In the genomic region with DNA sequence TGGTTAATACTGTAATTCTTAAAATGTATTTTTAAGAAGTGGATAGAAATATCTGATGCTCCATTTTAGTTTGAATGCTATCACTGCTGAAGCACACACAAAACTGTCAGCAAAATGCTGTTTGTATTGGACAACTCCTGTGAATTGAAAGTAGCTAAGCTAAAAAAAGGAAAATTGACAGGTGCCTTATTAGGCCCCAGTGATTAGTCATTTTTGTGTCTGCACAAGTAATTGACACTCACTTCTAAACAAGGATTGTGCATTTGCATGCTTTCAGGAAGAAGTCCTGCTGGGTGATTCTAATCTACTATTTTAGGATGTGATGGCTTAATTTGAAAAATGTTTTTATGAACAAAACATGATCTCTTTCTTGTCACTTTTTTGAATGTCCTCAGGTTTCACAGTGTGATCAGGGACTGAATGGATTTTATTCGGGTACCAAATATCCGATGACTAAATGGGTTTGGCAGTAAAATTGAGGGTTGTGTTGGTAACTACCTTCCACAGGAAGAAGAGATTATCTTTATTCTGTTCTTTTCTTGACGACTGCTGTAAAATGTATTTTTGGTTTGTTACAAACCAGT, we compare ENCODE assay signal across 15 cellular contexts. TPM values are rescaled to one million over a fixed set of nuclear protein-coding genes. Genes with fewer than 3 reads are reported as not detected.
DNase-seq lines count a peak whose midpoint lies in the region; ATAC-seq and TF ChIP-seq lines count a peak whose summit lies in the region.
"Had no signal": no experiment of that assay in that cellular context is flagged by ENCODE, and none has a peak within 500 bp of the region (broad histone marks: within the 10 kb centered on the region; RNA-seq: fewer than 3 reads in every experiment).

No MANE protein-coding gene starts in this region.

- peak overlapping the region; percentile 8; the same call in 1 of the 2 replicates for H2AFZ ChIP-seq in SK-N-SH (ENCODE audit: low read depth)

- H3K4me1 ChIP-seq in SK-N-SH (ENCODE audit: control insufficient read depth in 1 of 2, insufficient read depth in 2 of 2, low read depth in 1 of 2, low read length in 1 of 2): peaks cover 0 to 10% of the 10 kb centered on the region in 2 experiments; a peak in 1 of 4 replicates
- H3K4me1 ChIP-seq: adrenal gland had no signal

- no peak for ATAC-seq in SK-N-SH treated with all-trans-retinoic acid at 6 μM for 48 hours
- peak; percentile 42 for ATAC-seq in HG02623 (IDR thresholded peaks at IDR 0.05; ENCODE audit: unreplicated experiment)
- no peak for ATAC-seq in HG03135 (IDR thresholded peaks at IDR 0.05; ENCODE audit: unreplicated experiment)
- no peak for ATAC-seq in activated CD8-positive, alpha-beta T cell treated with anti-CD3 and anti-CD28 coated beads for 36 hours
- ATAC-seq: K562 had no signal

- no peak overlapping the region for H3K4me2 ChIP-seq in SK-N-SH

- H3K27me3 Mint-ChIP-seq in activated CD8-positive, alpha-beta T cell treated with anti-CD3 and anti-CD28 coated beads for 36 hours: no peaks in the 10 kb centered on the region
- H3K27me3 Mint-ChIP-seq: type B pancreatic cell had no signal

- no peaks in the 10 kb centered on the region for H3K4me1 Mint-ChIP-seq in activated CD8-positive, alpha-beta T cell treated with anti-CD3 and anti-CD28 coated beads for 36 hours (ENCODE audit: low read depth)

- intact Hi-C loops in activated CD8-positive, alpha-beta T cell treated with anti-CD3 and anti-CD28 coated beads for 36 hours (cut with micrococcal nuclease): no loop called here

- no peak for TF ChIP-seq EP300 in SK-N-SH (IDR thresholded peaks at IDR 0.05; ENCODE audit: borderline replicate concordance in 1 of 2, low read depth in 1 of 2, low read length in 1 of 2)

- no peak for DNase-seq in SK-N-SH
- peak; percentile 7 for DNase-seq in NAMALWA (ENCODE audit: low spot score)
- no peak for DNase-seq in SKM-1 treated with dmso at 0.1 percent for 144 hours (lab: John Stamatoyannopoulos, UW; ENCODE audit: unreplicated experiment)
- no peak for DNase-seq in NCI-H510A (lab: John Stamatoyannopoulos, UW)
- no peak for DNase-seq in activated CD8-positive, alpha-beta T cell treated with anti-CD3 and anti-CD28 coated beads for 36 hours
- DNase-seq: adrenal gland, cortex of kidney, NCI-H2029 had no signal

- no peak overlapping the region for H3K4me3 ChIP-seq in SK-N-SH (ENCODE audit: low read depth in 2 of 2, low read length in 1 of 2)
- H3K4me3 ChIP-seq: adrenal gland, K562, lung had no signal

- POLR2A ChIA-PET in SK-N-SH (lab: Yijun Ruan, JAX): no interaction called here
- POLR2A ChIA-PET in activated CD8-positive, alpha-beta T cell treated with anti-CD3 and anti-CD28 coated beads for 36 hours (lab: Charles Lee): no interaction called here

- H3K79me2 ChIP-seq in SK-N-SH (ENCODE audit: insufficient read depth): no peaks in the 10 kb centered on the region

- no peaks in the 10 kb centered on the region for H3K9me3 ChIP-seq in SK-N-SH
- H3K9me3 ChIP-seq: adrenal gland had no signal

- no peak overlapping the region for H3K9ac ChIP-seq in SK-N-SH

- H3K9me2 ChIP-seq in SK-N-SH: no peaks in the 10 kb centered on the region

- WGBS in SK-N-SH (ENCODE audit: low lambda C conversion rate): 78% methylated on average over 3 of the region's 3 CpGs

- H4K20me1 ChIP-seq in SK-N-SH (ENCODE audit: insufficient read depth): no peaks in the 10 kb centered on the region

- TF ChIP-seq CTCF in SK-N-SH (IDR thresholded peaks at IDR 0.05): no peak
- TF ChIP-seq CTCF in activated CD8-positive, alpha-beta T cell treated with anti-CD3 and anti-CD28 coated beads for 36 hours (IDR thresholded peaks at IDR 0.05): no peak

- no peaks in the 10 kb centered on the region for H3F3A ChIP-seq in SK-N-SH (replicated peaks; ENCODE audit: insufficient read depth)

- H3K27ac Mint-ChIP-seq in activated CD8-positive, alpha-beta T cell treated with anti-CD3 and anti-CD28 coated beads for 36 hours: no peak overlapping the region
- H3K27ac Mint-ChIP-seq: type B pancreatic cell had no signal

- H3K27me3 ChIP-seq in SK-N-SH (ENCODE audit: insufficient read depth): no peaks in the 10 kb centered on the region
- H3K27me3 ChIP-seq: adrenal gland had no signal

- H3K27ac ChIP-seq in SK-N-SH (ENCODE audit: low read depth in 2 of 2, low read length in 1 of 2): no peak overlapping the region
- H3K27ac ChIP-seq: adrenal gland, VCaP had no signal

- CTCF ChIA-PET in SK-N-SH (lab: Yijun Ruan, JAX): no interaction called here
- CTCF ChIA-PET in activated CD8-positive, alpha-beta T cell treated with anti-CD3 and anti-CD28 coated beads for 36 hours (lab: Charles Lee): no interaction called here

- no peak overlapping the region for H3K4me3 Mint-ChIP-seq in activated CD8-positive, alpha-beta T cell treated with anti-CD3 and anti-CD28 coated beads for 36 hours
- H3K4me3 Mint-ChIP-seq: type B pancreatic cell had no signal

- no peaks in the 10 kb centered on the region for H3K36me3 Mint-ChIP-seq in activated CD8-positive, alpha-beta T cell treated with anti-CD3 and anti-CD28 coated beads for 36 hours (ENCODE audit: low read depth)
- H3K36me3 Mint-ChIP-seq: type B pancreatic cell had no signal

- TF ChIP-seq RAD21 in SK-N-SH (IDR thresholded peaks at IDR 0.05; ENCODE audit: low read length): no peak

- no peaks in the 10 kb centered on the region for H3K9me3 Mint-ChIP-seq in activated CD8-positive, alpha-beta T cell treated with anti-CD3 and anti-CD28 coated beads for 36 hours
- H3K9me3 Mint-ChIP-seq: type B pancreatic cell had no signal

- H3K36me3 ChIP-seq in SK-N-SH (replicated peaks in 1 of 2; ENCODE audit: control insufficient read depth in 1 of 2, insufficient read depth in 2 of 2, low read length in 1 of 2): no peaks in the 10 kb centered on the region
- H3K36me3 ChIP-seq: adrenal gland had no signal

TF ChIP-seq in SK-N-SH, 30 proteins besides CTCF, POLR2A, EP300 and RAD21:
- TF ChIP-seq RFX5 (IDR thresholded peaks at IDR 0.05; ENCODE audit: low read length) (no peak), MEF2A (IDR thresholded peaks at IDR 0.05; ENCODE audit: borderline replicate concordance, low read depth) (no peak), RXRA (IDR thresholded peaks at IDR 0.05; ENCODE audit: borderline replicate concordance, low read depth) (no peak), JUND (IDR thresholded peaks at IDR 0.05) (no peak), ELF1 (IDR thresholded peaks at IDR 0.05) (no peak), MXI1 (IDR thresholded peaks at IDR 0.05; ENCODE audit: low read depth, low read length) (no peak), NRF1 (IDR thresholded peaks at IDR 0.05; ENCODE audit: low read depth, low read length) (no peak)

TF ChIP-seq in SK-N-SH treated with all-trans-retinoic acid at 6 μM for 48 hours, 23 proteins besides CTCF, POLR2A, EP300 and RAD21 (continues in another document):
- TF ChIP-seq BACH2 (CRISPR knock-in tag; IDR thresholded peaks at IDR 0.05; ENCODE audit: borderline replicate concordance) (no peak), ARNTL (CRISPR knock-in tag; IDR thresholded peaks at IDR 0.05; ENCODE audit: borderline replicate concordance, low read depth) (no peak), ZFP30 (CRISPR knock-in tag; IDR thresholded peaks at IDR 0.05) (no peak), ZC3H10 (CRISPR knock-in tag; IDR thresholded peaks at IDR 0.05) (no peak), OSR1 (CRISPR knock-in tag; IDR thresholded peaks at IDR 0.05) (no peak), ZNF565 (CRISPR knock-in tag; conservative IDR thresholded peaks at IDR 0.05; ENCODE audit: low read depth) (no peak), ZNF70 (CRISPR knock-in tag; IDR thresholded peaks at IDR 0.05) (no peak), TOX (CRISPR knock-in tag; IDR thresholded peaks at IDR 0.05; ENCODE audit: borderline replicate concordance) (no peak), CSDC2 (CRISPR knock-in tag; IDR thresholded peaks at IDR 0.05) (no peak), TCF4 (CRISPR knock-in tag; IDR thresholded peaks at IDR 0.05; ENCODE audit: borderline replicate concordance) (no peak), ISL1 (CRISPR knock-in tag; IDR thresholded peaks at IDR 0.05) (no peak), ZNF8 (CRISPR knock-in tag; IDR thresholded peaks at IDR 0.05) (no peak), SNAI2 (CRISPR knock-in tag; IDR thresholded peaks at IDR 0.05) (no peak), RARB (CRISPR knock-in tag; IDR thresholded peaks at IDR 0.05) (no peak)
- TF ChIP-seq, protein P1, sequence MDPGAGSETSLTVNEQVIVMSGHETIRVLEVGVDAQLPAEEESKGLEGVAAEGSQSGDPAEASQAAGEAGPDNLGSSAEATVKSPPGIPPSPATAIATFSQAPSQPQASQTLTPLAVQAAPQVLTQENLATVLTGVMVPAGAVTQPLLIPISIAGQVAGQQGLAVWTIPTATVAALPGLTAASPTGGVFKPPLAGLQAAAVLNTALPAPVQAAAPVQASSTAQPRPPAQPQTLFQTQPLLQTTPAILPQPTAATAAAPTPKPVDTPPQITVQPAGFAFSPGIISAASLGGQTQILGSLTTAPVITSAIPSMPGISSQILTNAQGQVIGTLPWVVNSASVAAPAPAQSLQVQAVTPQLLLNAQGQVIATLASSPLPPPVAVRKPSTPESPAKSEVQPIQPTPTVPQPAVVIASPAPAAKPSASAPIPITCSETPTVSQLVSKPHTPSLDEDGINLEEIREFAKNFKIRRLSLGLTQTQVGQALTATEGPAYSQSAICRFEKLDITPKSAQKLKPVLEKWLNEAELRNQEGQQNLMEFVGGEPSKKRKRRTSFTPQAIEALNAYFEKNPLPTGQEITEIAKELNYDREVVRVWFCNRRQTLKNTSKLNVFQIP (CRISPR knock-in tag; IDR thresholded peaks at IDR 0.05; ENCODE audit: borderline replicate concordance, low read depth): no peak
- TF ChIP-seq, protein P2, sequence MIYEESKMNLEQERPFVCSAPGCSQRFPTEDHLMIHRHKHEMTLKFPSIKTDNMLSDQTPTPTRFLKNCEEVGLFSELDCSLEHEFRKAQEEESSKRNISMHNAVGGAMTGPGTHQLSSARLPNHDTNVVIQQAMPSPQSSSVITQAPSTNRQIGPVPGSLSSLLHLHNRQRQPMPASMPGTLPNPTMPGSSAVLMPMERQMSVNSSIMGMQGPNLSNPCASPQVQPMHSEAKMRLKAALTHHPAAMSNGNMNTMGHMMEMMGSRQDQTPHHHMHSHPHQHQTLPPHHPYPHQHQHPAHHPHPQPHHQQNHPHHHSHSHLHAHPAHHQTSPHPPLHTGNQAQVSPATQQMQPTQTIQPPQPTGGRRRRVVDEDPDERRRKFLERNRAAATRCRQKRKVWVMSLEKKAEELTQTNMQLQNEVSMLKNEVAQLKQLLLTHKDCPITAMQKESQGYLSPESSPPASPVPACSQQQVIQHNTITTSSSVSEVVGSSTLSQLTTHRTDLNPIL (CRISPR knock-in tag; IDR thresholded peaks at IDR 0.05; ENCODE audit: low read depth): no peak

RNA-seq across cellular contexts. Expression of a gene that starts 13.0 kb away (rescaled TPM):
- 2.3 and 5.2 TPM in 2 replicates for polyA plus RNA-seq in SK-N-SH (2012; rRNA removed)
- 4.1 and 5.1 TPM in 2 replicates for polyA plus RNA-seq in SK-N-SH (2012; cell fraction: cytosol; rRNA removed)
- polyA plus RNA-seq in SK-N-SH (2012; cell fraction: nucleus; rRNA removed): 1.3 and 2.0 TPM in 2 replicates
- 1 to 10 TPM; 3.2 to 4.7 TPM for total RNA-seq in activated CD8-positive, alpha-beta T cell treated with anti-CD3 and anti-CD28 coated beads for 36 hours

RNA-seq across cellular contexts. Expression of a gene that starts 44.0 kb away (rescaled TPM):
- 102 and 105 TPM in 2 replicates for polyA plus RNA-seq in SK-N-SH (2012; rRNA removed)
- 150 and 189 TPM in 2 replicates for polyA plus RNA-seq in SK-N-SH (2012; cell fraction: cytosol; rRNA removed)
- 45.9 and 84.7 TPM in 2 replicates for polyA plus RNA-seq in SK-N-SH (2012; cell fraction: nucleus; rRNA removed)
- 100 to 1,000 TPM; 474 to 489 TPM for total RNA-seq in activated CD8-positive, alpha-beta T cell treated with anti-CD3 and anti-CD28 coated beads for 36 hours
